Comparison of ENCODE assay signal across 31 cellular contexts in the genomic region with DNA sequence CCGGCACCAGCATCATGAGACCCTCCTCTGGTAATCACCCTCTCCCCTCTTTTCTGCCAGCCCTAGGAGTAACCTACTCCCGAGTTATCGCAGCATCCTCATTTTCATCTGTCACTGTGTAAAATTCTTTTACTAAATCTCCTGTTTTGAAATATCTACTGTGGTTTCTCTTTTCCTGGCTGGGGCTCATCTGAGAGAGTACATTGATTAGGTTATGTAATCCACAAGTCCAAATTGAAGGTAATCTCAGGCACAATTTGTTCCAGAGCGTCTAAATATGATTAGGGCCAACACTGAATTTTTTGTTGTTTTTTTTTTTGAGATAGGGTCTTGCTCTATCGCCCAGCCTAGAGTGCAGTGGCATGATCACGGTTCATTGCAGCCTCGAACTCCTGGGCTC.
"Had no signal": no experiment of that assay in that cellular context is flagged by ENCODE, and none has a peak within 500 bp of the region (broad histone marks: within the 10 kb centered on the region; RNA-seq: fewer than 3 reads in every experiment).

No MANE protein-coding gene starts in this region.

- ATAC-seq: activated CD4-positive, CD25-positive, alpha-beta regulatory T cell treated with anti-CD3 and anti-CD28 coated beads, Interleukin-2, amount 50 U/mL, for 24 hours; activated CD8-positive, alpha-beta memory T cell treated with anti-CD3 and anti-CD28 coated beads, Interleukin-2, amount 10 ng/mL, durations not matched to agents 7 days and 5 days; body of pancreas; Panc1; SK-N-SH treated with all-trans-retinoic acid at 6 μM for 48 hours had no signal

- H3K9me3 Mint-ChIP-seq: activated CD4-positive, alpha-beta memory T cell treated with anti-CD3 and anti-CD28 coated beads, Interleukin-2, amount 10 ng/mL, durations not matched to agents 7 days and 5 days; IgD-negative memory B cell; T-helper 2 cell treated with Interferon-gamma antibody and Interleukin-4, amounts not matched to agents 5 μg/mL and 100 μg/mL, for 36 hours had no signal

- H3K27ac Mint-ChIP-seq: activated CD4-positive, alpha-beta memory T cell treated with anti-CD3 and anti-CD28 coated beads, Interleukin-2, amount 10 ng/mL, durations not matched to agents 7 days and 5 days; activated CD8-positive, alpha-beta memory T cell treated with anti-CD3 and anti-CD28 coated beads, Interleukin-2, amount 10 ng/mL, durations not matched to agents 7 days and 5 days; activated naive CD8-positive, alpha-beta T cell treated with anti-CD3 and anti-CD28 coated beads, Interleukin-2, amount 10 ng/mL, durations not matched to agents 7 days and 5 days; IgD-negative memory B cell; T-helper 2 cell treated with Interferon-gamma antibody and Interleukin-4, amounts not matched to agents 5 μg/mL and 100 μg/mL, for 36 hours; WTC11 had no signal

- H3K36me3 Mint-ChIP-seq: IgD-negative memory B cell had no signal

- DNase-seq: activated CD4-positive, alpha-beta memory T cell treated with anti-CD3 and anti-CD28 coated beads, Interleukin-2, amount 10 ng/mL, durations not matched to agents 7 days and 5 days; activated CD4-positive, alpha-beta T cell treated with anti-CD3 and anti-CD28 coated beads for 4 hours; activated CD8-positive, alpha-beta memory T cell treated with anti-CD3 and anti-CD28 coated beads for 24 hours; activated CD8-positive, alpha-beta memory T cell treated with anti-CD3 and anti-CD28 coated beads, Interleukin-2, amount 10 ng/mL, durations not matched to agents 7 days and 5 days; activated CD8-positive, alpha-beta memory T cell treated with anti-CD3 and anti-CD28 coated beads, Interleukin-2, amount 50 U/mL, for 48 hours; activated effector memory CD4-positive, alpha-beta T cell treated with Interleukin-2 at 50 U/mL for 16 hours; activated naive CD4-positive, alpha-beta T cell; activated naive CD4-positive, alpha-beta T cell treated with anti-CD3 and anti-CD28 coated beads, Interleukin-2, amount 50 U/mL, for 16 hours; activated naive CD8-positive, alpha-beta T cell treated with anti-CD3 and anti-CD28 coated beads, Interleukin-2, amount 10 ng/mL, durations not matched to agents 7 days and 5 days; activated T-cell treated with anti-CD3 and anti-CD28 coated beads, Interleukin-2, amount 50 U/mL, for 48 hours; adrenal gland; body of pancreas; caudate nucleus; KBM-7; NCI-H1092 treated with DMSO at 0.1 percent for 48 hours; NCI-H1417; NCI-H187; NCI-H2029 treated with DMSO at 0.1 percent for 48 hours; NCI-H2107; NCI-H2171; NCI-H510A; NCI-H526; NCI-H748 treated with DMSO at 0.1 percent for 48 hours; NK-92 treated with Interleukin-12 subunit alpha and Interleukin-12 subunit beta, amount 100 ng/mL, for 24 hours; SHP77 had no signal

- H3K4me3 Mint-ChIP-seq: activated CD4-positive, alpha-beta memory T cell treated with anti-CD3 and anti-CD28 coated beads, Interleukin-2, amount 10 ng/mL, durations not matched to agents 7 days and 5 days; activated CD8-positive, alpha-beta memory T cell treated with anti-CD3 and anti-CD28 coated beads, Interleukin-2, amount 10 ng/mL, durations not matched to agents 7 days and 5 days; activated naive CD8-positive, alpha-beta T cell treated with anti-CD3 and anti-CD28 coated beads, Interleukin-2, amount 10 ng/mL, durations not matched to agents 7 days and 5 days; IgD-negative memory B cell; T-helper 2 cell treated with Interferon-gamma antibody and Interleukin-4, amounts not matched to agents 5 μg/mL and 100 μg/mL, for 36 hours; WTC11 had no signal
